16 cellular contexts compared by ENCODE assay signal in the genomic region with DNA sequence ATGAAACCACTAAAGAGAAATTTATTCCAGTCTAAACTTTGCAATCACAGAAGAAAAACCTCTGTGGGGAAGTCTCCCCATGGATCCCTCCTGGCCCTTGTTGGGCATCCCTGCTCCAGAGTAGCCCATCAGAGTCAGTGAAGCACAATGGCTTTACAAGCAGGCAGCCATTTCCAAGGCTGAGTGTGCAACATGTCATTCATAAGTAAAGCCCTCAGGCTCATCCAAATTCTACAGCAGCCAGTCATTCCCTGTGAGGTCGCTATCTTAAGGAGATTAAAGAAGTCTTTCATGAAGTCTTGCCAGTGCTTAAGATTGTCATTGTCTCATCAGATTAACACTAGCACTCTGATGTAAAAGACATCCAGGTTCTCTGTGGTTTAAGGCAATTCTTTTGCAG. TPM values are rescaled to one million over a fixed set of nuclear protein-coding genes. Genes with fewer than 3 reads are reported as not detected.
DNase-seq lines count a peak whose midpoint lies in the region; ATAC-seq, FAIRE-seq and TF ChIP-seq lines count a peak whose summit lies in the region.
"Had no signal": no experiment of that assay in that cellular context is flagged by ENCODE, and none has a peak within 500 bp of the region (broad histone marks: within the 10 kb centered on the region; RNA-seq: fewer than 3 reads in every experiment).

No MANE protein-coding gene starts in this region.

- CTCF ChIA-PET in Caco-2 (lab: Charles Lee) = no interaction called here

- ATAC-seq in stimulated activated effector memory CD8-positive, alpha-beta T cell treated with anti-CD3 and anti-CD28 coated beads, Interleukin-12 subunit alpha, Interleukin-12 subunit beta, amount 100 ng/mL, for 72 hours = peak; percentile 13
- ATAC-seq in GM21423 (IDR thresholded peaks at IDR 0.05; ENCODE audit: unreplicated experiment) = no peak
- no peak for ATAC-seq in HG03159 (IDR thresholded peaks at IDR 0.05; ENCODE audit: unreplicated experiment)
- ATAC-seq: HCT116, HepG2 had no signal

- no peak overlapping the region for H3K4ac ChIP-seq in mesendoderm (ENCODE audit: low read depth, low read length)

- no peak for FAIRE-seq in bronchial epithelial cell (lab: Jason Lieb, UNC)
- FAIRE-seq: HepG2 had no signal

- DNase-seq in NCI-H226 (peak; percentile 16), bronchial epithelial cell (ENCODE audit: low read depth) (peak; percentile 28), mesendoderm (peak; percentile 42), Caco-2 (no peak)
- no peak for DNase-seq in stimulated activated effector memory CD8-positive, alpha-beta T cell treated with anti-CD3 and anti-CD28 coated beads, Interleukin-12 subunit alpha, Interleukin-12 subunit beta, amount 100 ng/mL, for 72 hours (ENCODE audit: low spot score in 2 of 2)
- DNase-seq: DMS53, MM.1S, NCI-H1092 treated with DMSO at 0.1 percent for 48 hours, NCI-H2081 treated with DMSO at 0.1 percent for 48 hours, NCI-H526, SIG-M5 had no signal

- H2AK5ac ChIP-seq in mesendoderm (ENCODE audit: low read length) = no peak overlapping the region

- H3K79me2 ChIP-seq in mesendoderm (ENCODE audit: control insufficient read depth, insufficient read depth, low read length) = no peaks in the 10 kb centered on the region

- no peaks in the 10 kb centered on the region for H3K4me1 Mint-ChIP-seq in stimulated activated effector memory CD8-positive, alpha-beta T cell treated with anti-CD3 and anti-CD28 coated beads, Interleukin-12 subunit alpha, Interleukin-12 subunit beta, amount 100 ng/mL, for 72 hours
- no peaks in the 10 kb centered on the region for H3K4me1 Mint-ChIP-seq in Caco-2 (ENCODE audit: low read depth, unreplicated experiment)

- no peak overlapping the region for H2BK5ac ChIP-seq in mesendoderm (ENCODE audit: low read length)

- no peak overlapping the region for H4K5ac ChIP-seq in mesendoderm (ENCODE audit: low read length)

- H3K36me3 Mint-ChIP-seq in stimulated activated effector memory CD8-positive, alpha-beta T cell treated with anti-CD3 and anti-CD28 coated beads, Interleukin-12 subunit alpha, Interleukin-12 subunit beta, amount 100 ng/mL, for 72 hours = no peaks in the 10 kb centered on the region
- H3K36me3 Mint-ChIP-seq in Caco-2 (ENCODE audit: insufficient read depth, unreplicated experiment) = peaks cover 6% of the 10 kb centered on the region

- no peak overlapping the region for H3K23ac ChIP-seq in mesendoderm (ENCODE audit: low read length)

- H3K27me3 ChIP-seq in bronchial epithelial cell (ENCODE audit: control insufficient read depth, insufficient read depth, low read length) (no peaks in the 10 kb centered on the region), mesendoderm (ENCODE audit: insufficient read depth, low read length, poor library complexity) (no peaks in the 10 kb centered on the region), Caco-2 (replicated peaks; ENCODE audit: control insufficient read depth, insufficient read depth, low read length) (no peaks in the 10 kb centered on the region)

- H3K4me1 ChIP-seq in mesendoderm (ENCODE audit: control insufficient read depth, low read depth, low read length) (no peaks in the 10 kb centered on the region), Caco-2 (no peaks in the 10 kb centered on the region)

- no CpG with 5 or more reads among the region's 1 CpG for WGBS in mesendoderm (ENCODE audit: extremely low coverage, insufficient coverage, low lambda C conversion rate)

- H3K27me3 Mint-ChIP-seq in Caco-2 (ENCODE audit: insufficient read depth, unreplicated experiment) = peaks cover 5% of the 10 kb centered on the region

- H3K9me3 Mint-ChIP-seq in stimulated activated effector memory CD8-positive, alpha-beta T cell treated with anti-CD3 and anti-CD28 coated beads, Interleukin-12 subunit alpha, Interleukin-12 subunit beta, amount 100 ng/mL, for 72 hours = peaks cover 12% of the 10 kb centered on the region
- peaks cover 24% of the 10 kb centered on the region for H3K9me3 Mint-ChIP-seq in Caco-2 (ENCODE audit: unreplicated experiment)

- H3K9me3 ChIP-seq in Caco-2 = no peaks in the 10 kb centered on the region

- H3K4me2 ChIP-seq in mesendoderm (ENCODE audit: low read length) = no peak overlapping the region
- H3K4me2 ChIP-seq: KMS-11 had no signal

- POLR2A ChIA-PET in Caco-2 (lab: Charles Lee) = no interaction called here

- H4K8ac ChIP-seq in mesendoderm (ENCODE audit: low read depth, low read length) = peak overlapping the region; percentile 94

- TF ChIP-seq CTCF in bronchial epithelial cell (IDR thresholded peaks at IDR 0.05; ENCODE audit: insufficient read depth, low read length, severe bottlenecking) = no peak
- TF ChIP-seq CTCF in Caco-2 (IDR thresholded peaks at IDR 0.05; ENCODE audit: insufficient read depth in 1 of 2, low read depth in 1 of 2, low read length in 1 of 2, severe bottlenecking in 1 of 2, unreplicated experiment in 1 of 2) = no peak

- intact Hi-C loops in Caco-2 (cut with micrococcal nuclease; ENCODE audit: unreplicated experiment) = no loop called here

- no peak overlapping the region for H3K27ac Mint-ChIP-seq in stimulated activated effector memory CD8-positive, alpha-beta T cell treated with anti-CD3 and anti-CD28 coated beads, Interleukin-12 subunit alpha, Interleukin-12 subunit beta, amount 100 ng/mL, for 72 hours
- no peak overlapping the region for H3K27ac Mint-ChIP-seq in Caco-2 (ENCODE audit: unreplicated experiment)

- H3K36me3 ChIP-seq in bronchial epithelial cell (ENCODE audit: control insufficient read depth, insufficient read depth, low read length) (no peaks in the 10 kb centered on the region), mesendoderm (ENCODE audit: control insufficient read depth, insufficient read depth, low read length) (no peaks in the 10 kb centered on the region), Caco-2 (ENCODE audit: control insufficient read depth, insufficient read depth, low read length) (no peaks in the 10 kb centered on the region)

- H3K79me1 ChIP-seq in mesendoderm (ENCODE audit: low read length) = no peaks in the 10 kb centered on the region

- no peak overlapping the region for H3K56ac ChIP-seq in mesendoderm (ENCODE audit: low read length)

- H3K4me3 ChIP-seq in bronchial epithelial cell (ENCODE audit: low read depth, low read length) (no peak overlapping the region), mesendoderm (ENCODE audit: low read length) (no peak overlapping the region), Caco-2 (ENCODE audit: low read depth, low read length) (no peak overlapping the region)

- BruUV-seq in Caco-2 (replicated peaks; lab: Mats Ljungman, UMichigan) = no TSS peak

- H3K9ac ChIP-seq in mesendoderm (ENCODE audit: low read length) = no peak overlapping the region
- H3K9ac ChIP-seq: KMS-11 had no signal

- peak overlapping the region; percentile 21 for H3K18ac ChIP-seq in mesendoderm (ENCODE audit: low read length)

- H2BK120ac ChIP-seq in mesendoderm (ENCODE audit: low read depth, low read length) = no peak overlapping the region

- H3K27ac ChIP-seq in mesendoderm (ENCODE audit: low read depth, low read length) = no peak overlapping the region
- H3K27ac ChIP-seq: KMS-11 had no signal

- no peak overlapping the region for H3K4me3 Mint-ChIP-seq in stimulated activated effector memory CD8-positive, alpha-beta T cell treated with anti-CD3 and anti-CD28 coated beads, Interleukin-12 subunit alpha, Interleukin-12 subunit beta, amount 100 ng/mL, for 72 hours
- H3K4me3 Mint-ChIP-seq in Caco-2 (ENCODE audit: unreplicated experiment) = no peak overlapping the region

- no peak overlapping the region for H2BK15ac ChIP-seq in mesendoderm (replicated peaks; ENCODE audit: low read depth)

RNA-seq across cellular contexts. Expression of a gene that starts 17.0 kb away (rescaled TPM):
- 3.4 and 5.4 TPM in 2 replicates for total RNA-seq in bronchial epithelial cell
- 2.9 TPM for polyA plus RNA-seq in mesendoderm (2013, experiment 1 of 2)
- polyA plus RNA-seq in mesendoderm (2013, experiment 2 of 2) = 3.5 TPM
- total RNA-seq in Caco-2 (2022) = 0.28 and 0.79 TPM in 2 replicates
- total RNA-seq: HepG2 had no signal
- polyA plus RNA-seq: HepG2 had no signal

Comparison
In these comparisons a context has a peak if more than half of its experiments do, and no peak if none do; other contexts are left out.
1. DNase-seq: peak in NCI-H226 (single experiment), bronchial epithelial cell (single experiment) and mesendoderm (single experiment); none in stimulated activated effector memory CD8-positive, alpha-beta T cell treated with anti-CD3 and anti-CD28 coated beads, Interleukin-12 subunit alpha, Interleukin-12 subunit beta, amount 100 ng/mL, for 72 hours (0 of 2) and Caco-2 (0 of 2).